8 cellular contexts compared by ENCODE assay signal in the genomic region with DNA sequence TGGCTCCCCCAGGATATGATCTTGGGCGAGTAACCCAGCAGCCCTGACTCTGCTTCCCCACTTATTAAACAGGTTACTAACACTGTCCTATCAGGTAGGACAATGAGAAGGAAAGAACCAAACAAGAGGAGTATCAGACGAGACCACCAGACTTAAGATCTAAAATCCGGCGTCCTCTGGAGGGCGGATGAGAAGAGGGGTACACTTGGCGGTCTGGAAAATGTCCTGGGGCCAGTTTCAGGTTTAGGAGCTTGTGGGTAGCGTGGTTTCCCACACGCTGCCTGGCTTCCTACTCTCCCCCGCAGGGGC. TPM values are rescaled to one million over a fixed set of nuclear protein-coding genes. Genes with fewer than 3 reads are reported as not detected.
DNase-seq lines count a peak whose midpoint lies in the region; ATAC-seq and TF ChIP-seq lines count a peak whose summit lies in the region.

No MANE protein-coding gene starts in this region.

- H3K27me3 ChIP-seq in HL-60 (ENCODE audit: insufficient read depth, poor library complexity, severe bottlenecking): no peaks in the 10 kb centered on the region
- H3K27me3 ChIP-seq in mammary epithelial cell (ENCODE audit: insufficient read depth, low read length): no peaks in the 10 kb centered on the region
- no peaks in the 10 kb centered on the region for H3K27me3 ChIP-seq in muscle layer of colon (ENCODE audit: control insufficient read depth in 1 of 2, insufficient read depth in 2 of 2, low read length in 2 of 2)

- intact Hi-C loops in mammary epithelial cell (cut with micrococcal nuclease): no loop called here

- in situ Hi-C loops in mammary epithelial cell (cut with MboI; ENCODE audit: low sequenced_read_pairs in 2 of 2): no loop called here

- H4K20me1 ChIP-seq in mammary epithelial cell (ENCODE audit: insufficient read depth, low read length): no peaks in the 10 kb centered on the region

- dilution Hi-C loops in mammary epithelial cell (cut with HindIII; ENCODE audit: low sequenced_read_pairs): no loop called here

- H2AFZ ChIP-seq in mammary epithelial cell (ENCODE audit: low read depth, low read length): peak overlapping the region; percentile 98

- no peak overlapping the region for H3K9ac ChIP-seq in mammary epithelial cell (ENCODE audit: insufficient read depth, low read length)
- peak overlapping the region; percentile 43 for H3K9ac ChIP-seq in muscle layer of colon (ENCODE audit: low read length)

- DNase-seq in AG09309 (ENCODE audit: low read depth): no peak
- DNase-seq in HL-60 (ENCODE audit: low read depth in 1 of 2, low spot score in 1 of 2): no peak
- DNase-seq in mammary epithelial cell: no peak
- no peak for DNase-seq in EL
- DNase-seq in stimulated activated CD4-positive, alpha-beta T cell treated with anti-CD3 and anti-CD28 coated beads, Interleukin-2, amount 100 ng/mL, for 48 hours: no peak

- no TSS peak for BruUV-seq in mammary epithelial cell (replicated peaks; lab: Mats Ljungman, UMichigan)

- peaks cover 31% of the 10 kb centered on the region for H3K9me3 ChIP-seq in mammary epithelial cell (replicated peaks; ENCODE audit: insufficient read depth, low read length)
- H3K9me3 ChIP-seq in muscle layer of colon (ENCODE audit: low read length): peaks cover 37% of the 10 kb centered on the region

- H3K27ac ChIP-seq in HL-60 (replicated peaks) (no peak overlapping the region), mammary epithelial cell (ENCODE audit: insufficient read depth, low read depth, low read length) (no peak overlapping the region), muscle layer of colon (ENCODE audit: low read depth, low read length) (peak overlapping the region; percentile 90)

- no peaks in the 10 kb centered on the region for H3K79me2 ChIP-seq in mammary epithelial cell (ENCODE audit: insufficient read depth, low read length)

- CTCF ChIA-PET in mammary epithelial cell (lab: Charles Lee; ENCODE audit: low non-redundant PET): no interaction called here

- WGBS in mammary epithelial cell (ENCODE audit: low coverage, missing lambda C conversion rate): 31% methylated on average over 8 of the region's 9 CpGs

- no peak for ATAC-seq in GM21576 (IDR thresholded peaks at IDR 0.05; ENCODE audit: unreplicated experiment)
- no peak for ATAC-seq in HG03196 (IDR thresholded peaks at IDR 0.05; ENCODE audit: unreplicated experiment)

- peak overlapping the region; percentile 88 for H3K4me2 ChIP-seq in mammary epithelial cell (ENCODE audit: insufficient read depth, low read depth, low read length)

- peak overlapping the region; percentile 58 for H3K4me3 ChIP-seq in AG09309 (ENCODE audit: control insufficient read depth, low read depth, low read length)
- H3K4me3 ChIP-seq in HL-60 (replicated peaks; ENCODE audit: insufficient read depth, low read length): peak overlapping the region; percentile 64
- peak overlapping the region; percentile 55 to 65 (median 62) for H3K4me3 ChIP-seq in mammary epithelial cell (replicated peaks in 1 of 3; ENCODE audit: insufficient read depth in 1 of 3, low read depth in 2 of 3, low read length in 3 of 3)
- peak overlapping the region; percentile 89 to 90 for H3K4me3 ChIP-seq in muscle layer of colon (ENCODE audit: low read depth in 1 of 2, low read length in 2 of 2)

- H3K36me3 ChIP-seq in mammary epithelial cell (ENCODE audit: insufficient read depth, low read length) (no peaks in the 10 kb centered on the region), muscle layer of colon (ENCODE audit: insufficient read depth, low read length) (peaks cover 32% of the 10 kb centered on the region)

- TF ChIP-seq CTCF in AG09309 (IDR thresholded peaks at IDR 0.05; ENCODE audit: control insufficient read depth, insufficient read depth, low read depth, low read length, missing control alignments) (no peak), HL-60 (IDR thresholded peaks at IDR 0.05; ENCODE audit: insufficient read depth, low read length) (no peak), mammary epithelial cell (conservative IDR thresholded peaks at IDR 0.05 in 1 of 2, IDR thresholded peaks at IDR 0.05 in 1 of 2; ENCODE audit: extremely low read depth in 1 of 2, insufficient read depth in 1 of 2, low read depth in 1 of 2, low read length in 2 of 2) (no peak)

- H3K4me1 ChIP-seq in mammary epithelial cell (ENCODE audit: insufficient read depth, low read length) (peaks cover 2% of the 10 kb centered on the region), muscle layer of colon (ENCODE audit: insufficient read depth, low read length) (peaks cover 7% of the 10 kb centered on the region)

RNA-seq across cellular contexts. Expression of a gene that starts 0.6 kb away (rescaled TPM):
- total RNA-seq in mammary epithelial cell: 10 to 100 TPM; 13.8 to 21.3 TPM
- 14.9 TPM for polyA plus RNA-seq in mammary epithelial cell
- 18.9 TPM for polyA minus RNA-seq in mammary epithelial cell

RNA-seq across cellular contexts. Expression of a gene that starts 41.8 kb away (rescaled TPM):
- total RNA-seq in mammary epithelial cell: 1 to 10 TPM; 5.0 to 6.5 TPM
- 3.2 TPM for polyA plus RNA-seq in mammary epithelial cell
- polyA minus RNA-seq in mammary epithelial cell: 1.5 TPM
